Comparison of ENCODE assay signal across 8 cellular contexts in the genomic region with DNA sequence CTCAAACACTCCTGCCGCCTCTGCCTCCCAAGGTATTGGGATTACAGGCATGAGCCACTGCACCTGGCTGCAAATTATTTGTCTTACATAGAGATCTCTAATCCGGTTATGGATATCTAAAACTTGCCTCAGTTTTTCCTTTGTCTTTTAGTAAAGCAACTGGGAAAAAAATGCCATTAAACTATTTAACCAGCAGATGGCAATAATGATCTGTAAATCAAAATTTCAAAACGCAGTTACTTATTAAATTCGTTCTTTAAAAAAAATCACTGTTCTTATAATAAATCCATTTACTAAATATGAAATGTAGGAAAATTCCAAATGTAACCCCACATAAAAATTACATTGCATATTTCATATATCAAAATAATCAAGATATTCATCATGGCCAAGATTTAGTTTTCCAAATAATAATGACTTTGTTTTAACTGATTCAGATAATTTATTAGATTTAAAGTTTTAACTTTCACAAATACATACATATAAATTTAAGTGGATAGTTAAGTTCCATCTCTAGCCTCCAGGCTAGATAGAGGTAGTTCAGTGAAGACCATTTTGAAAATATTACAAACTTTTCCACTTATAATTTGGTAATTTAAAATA.
A peak's percentile ranks its signal among the peaks of the same experiment; 100 is the strongest.
DNase-seq lines count a peak whose midpoint lies in the region; ATAC-seq and TF ChIP-seq lines count a peak whose summit lies in the region.
"Not testable (repeated sequence)": the region's sequence is repeated elsewhere in the genome, so short reads cannot be mapped to it uniquely, and the experiment has no call there.

No MANE protein-coding gene starts in this region.

- not testable (repeated sequence) for H4K20me1 ChIP-seq in SU-DHL-6 (ENCODE audit: low read depth, low read length)
- H4K20me1 ChIP-seq in neural progenitor cell (ENCODE audit: low read depth) = peaks cover 27% of the 10 kb centered on the region

- H3K4me3 Mint-ChIP-seq in neural progenitor cell = not testable (repeated sequence)

- POLR2A ChIA-PET in A673 (lab: Charles Lee; ENCODE audit: low non-redundant PET) = not testable (repeated sequence)

- H3K4me1 ChIP-seq in A673 (ENCODE audit: insufficient read depth, low read length, poor library complexity, severe bottlenecking); neural progenitor cell: not testable (repeated sequence)
- peaks cover 0 to 12% (median 0%) of the 10 kb centered on the region in 12 donors for H3K4me1 ChIP-seq in heart left ventricle

- H3K4me1 Mint-ChIP-seq in neural progenitor cell = not testable (repeated sequence)

- H3K27ac ChIP-seq in A673 (ENCODE audit: low read depth, low read length, poor library complexity, severe bottlenecking); SU-DHL-6 (ENCODE audit: low read depth, low read length); heart left ventricle; neural progenitor cell: not testable (repeated sequence)

- H3K9me3 ChIP-seq in A673 (ENCODE audit: low read depth, low read length, poor library complexity, severe bottlenecking); SU-DHL-6 (ENCODE audit: insufficient read depth, low read length); heart left ventricle; neural progenitor cell (ENCODE audit: low read depth): not testable (repeated sequence)

- not testable (repeated sequence) for H3K79me2 ChIP-seq in SU-DHL-6 (ENCODE audit: insufficient read depth, low read length); neural progenitor cell (ENCODE audit: low read depth)

- H3K27ac Mint-ChIP-seq in neural progenitor cell = not testable (repeated sequence)

- BruUV-seq in A673 (replicated peaks; lab: Mats Ljungman, UMichigan) = not testable (repeated sequence)

- WGBS in heart left ventricle, 4 donors = 17 to 29% (median 22%) methylated on average over 4 of the region's 4 CpGs

- not testable (repeated sequence) for H3F3A ChIP-seq in SU-DHL-6 (ENCODE audit: insufficient read depth); neural progenitor cell (ENCODE audit: low read depth)

- peak; percentile 52 for TF ChIP-seq CTCF in A673 (conservative IDR thresholded peaks at IDR 0.05; ENCODE audit: low read depth, low read length)
- peak; percentile 46 for TF ChIP-seq CTCF in LNCAP (IDR thresholded peaks at IDR 0.05)
- TF ChIP-seq CTCF in SU-DHL-6 (IDR thresholded peaks at IDR 0.05; ENCODE audit: insufficient read depth, low read length, poor library complexity, severe bottlenecking) = peak; percentile 36
- TF ChIP-seq CTCF in choroid plexus epithelial cell (conservative IDR thresholded peaks at IDR 0.05; ENCODE audit: low read depth, low read length) = peak; percentile 34
- TF ChIP-seq CTCF in heart left ventricle (IDR thresholded peaks at IDR 0.05) = peak; percentile 29 to 68 (median 54)
- TF ChIP-seq CTCF in neural progenitor cell (IDR thresholded peaks at IDR 0.05) = peak; percentile 60

- not testable (repeated sequence) for H3K9me2 ChIP-seq in SU-DHL-6 (replicated peaks; ENCODE audit: insufficient read depth, low read length)

- intact Hi-C loops in A673 (cut with micrococcal nuclease; ENCODE audit: unreplicated experiment) = loop anchor here (5.0 to 10.0 kb wide), 2 partner anchors 342 to 479 kb away; partner anchors contain the start of gene RP9
- intact Hi-C loops in heart left ventricle (cut with DNase I) = loop anchor here in 3 of 10 donors (10.0 kb wide), 1 partner anchor 339 kb away; the partner anchor contains the start of gene RP9 (in 3 of the 3)

- H3K27me3 Mint-ChIP-seq in neural progenitor cell (ENCODE audit: insufficient read depth, low read depth) = peaks cover 19% of the 10 kb centered on the region

- H2AFZ ChIP-seq in SU-DHL-6 (ENCODE audit: low read depth, low read length, severe bottlenecking); neural progenitor cell (replicated peaks): not testable (repeated sequence)

- not testable (repeated sequence) for TF ChIP-seq POLR2A in heart left ventricle (IDR thresholded peaks at IDR 0.05)

- CTCF ChIA-PET in A673 (lab: Charles Lee) = not testable (repeated sequence)

- H3K27me3 ChIP-seq in A673 (replicated peaks; ENCODE audit: insufficient read depth, low read depth, low read length, poor library complexity); SU-DHL-6 (ENCODE audit: low read length): not testable (repeated sequence)
- H3K27me3 ChIP-seq in heart left ventricle (peaks cover 0 to 17% (median 0%) of the 10 kb centered on the region in 9 donors), neural progenitor cell (peaks cover 47% of the 10 kb centered on the region)

- peak; percentile 45 for DNase-seq in A673 (ENCODE audit: low spot score)
- peak; percentile 44 for DNase-seq in EH (ENCODE audit: low read depth)
- peak; percentile 8 for DNase-seq in NCI-H446 treated with DMSO at 0.1 percent for 48 hours (lab: John Stamatoyannopoulos, UW)
- DNase-seq in choroid plexus epithelial cell (ENCODE audit: low read depth) = peak; percentile 41
- not testable (repeated sequence) for DNase-seq in heart left ventricle; neural progenitor cell (ENCODE audit: low spot score)

- H3K4me3 ChIP-seq in A673 (ENCODE audit: low read depth, low read length, poor library complexity, severe bottlenecking); SU-DHL-6 (ENCODE audit: insufficient read depth, low read length, poor library complexity, severe bottlenecking); choroid plexus epithelial cell (ENCODE audit: low read depth, low read length); heart left ventricle; neural progenitor cell: not testable (repeated sequence)

- not testable (repeated sequence) for ATAC-seq in heart left ventricle

- H3K36me3 Mint-ChIP-seq in neural progenitor cell = peaks cover 15% of the 10 kb centered on the region

- H3K9me3 Mint-ChIP-seq in neural progenitor cell = peaks cover 17% of the 10 kb centered on the region

- H3K4me2 ChIP-seq in SU-DHL-6 (ENCODE audit: low read depth, low read length, poor library complexity, severe bottlenecking); neural progenitor cell: not testable (repeated sequence)

- not testable (repeated sequence) for H3K9ac ChIP-seq in SU-DHL-6 (ENCODE audit: low read length); neural progenitor cell

- H3K36me3 ChIP-seq in A673 (ENCODE audit: insufficient read depth, low read length, poor library complexity, severe bottlenecking); SU-DHL-6 (ENCODE audit: low read length); heart left ventricle; neural progenitor cell: not testable (repeated sequence)
